8 cellular contexts compared by ENCODE assay signal in the genomic region with DNA sequence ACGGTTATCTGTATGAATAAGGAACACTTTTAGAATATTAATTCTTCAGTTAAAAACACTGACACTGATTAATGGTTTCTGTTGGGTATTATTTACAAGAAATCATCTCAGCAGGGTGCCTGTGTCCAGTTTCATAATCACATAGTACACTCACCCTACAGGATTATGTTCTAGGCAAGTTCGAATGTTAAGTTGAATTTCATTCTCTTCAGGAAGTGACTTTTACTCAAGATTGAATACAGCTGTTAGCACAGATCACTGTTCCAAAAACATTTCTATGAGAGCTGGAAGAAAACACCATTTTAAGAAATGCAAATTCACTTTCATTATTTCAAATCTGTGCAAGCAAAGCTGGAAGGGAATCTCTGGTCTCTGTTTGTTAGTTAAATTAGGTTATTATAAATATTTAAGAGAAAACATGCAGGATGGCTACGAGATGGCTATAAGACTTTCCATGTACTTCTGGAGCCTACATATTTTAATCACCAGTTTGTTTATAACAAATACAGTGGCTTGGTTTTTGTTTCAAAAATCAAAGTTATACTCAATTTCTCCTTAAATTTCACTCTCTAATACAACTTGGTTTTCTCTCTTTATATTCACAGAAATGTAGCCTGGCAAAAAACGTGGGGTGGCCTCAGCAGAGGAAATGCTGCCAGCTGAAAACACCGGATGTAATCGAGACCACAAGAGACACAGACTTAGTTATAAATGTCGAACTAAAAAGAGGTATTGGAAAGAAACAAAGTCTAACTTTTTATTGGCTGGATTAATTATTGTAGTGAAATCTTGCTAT.
A peak's percentile ranks its signal among the peaks of the same experiment; 100 is the strongest.
DNase-seq lines count a peak whose midpoint lies in the region; ATAC-seq and TF ChIP-seq lines count a peak whose summit lies in the region.

No MANE protein-coding gene starts in this region.

- no peaks in the 10 kb centered on the region for H3K27me3 Mint-ChIP-seq in T-cell
- no peaks in the 10 kb centered on the region for H3K27me3 Mint-ChIP-seq in naive thymus-derived CD8-positive, alpha-beta T cell

- peak overlapping the region; percentile 60 to 81 (median 76) for H3K4me3 Mint-ChIP-seq in T-cell
- peak overlapping the region; percentile 64 to 86 (median 84) for H3K4me3 Mint-ChIP-seq in naive thymus-derived CD8-positive, alpha-beta T cell

- peak overlapping the region; percentile 87 to 92 for H3K27ac Mint-ChIP-seq in T-cell
- peak overlapping the region; percentile 61 to 97 (median 92) for H3K27ac Mint-ChIP-seq in naive thymus-derived CD8-positive, alpha-beta T cell

- CTCF ChIA-PET in T-cell (lab: Charles Lee), result interaction anchor here (0.6 to 2.7 kb wide), 10 partner anchors 28 to 567 kb away, joined by 3 to 17 read pairs (median 4); a partner anchor contains a TSS

- peak overlapping the region in 1 of 2 donors; percentile 20 for H3K4me3 ChIP-seq in cardiac fibroblast (replicated peaks in 1 of 2; ENCODE audit: low read depth in 2 of 2, low read length in 2 of 2)

- DNase-seq in T-cell (peak; percentile 22 to 73 (median 58)), cardiac fibroblast (ENCODE audit: low read depth in 2 of 2) (peak; percentile 91 to 92), HuH-7.5 (ENCODE audit: low spot score) (no peak), NCI-H510A (lab: John Stamatoyannopoulos, UW) (no peak), NCI-H82 treated with DMSO at 0.1 percent for 48 hours (lab: John Stamatoyannopoulos, UW; ENCODE audit: unreplicated experiment) (no peak)
- DNase-seq in naive thymus-derived CD8-positive, alpha-beta T cell, result peak; percentile 28 to 77 (median 61)

- ATAC-seq in GM18873 (IDR thresholded peaks at IDR 0.05; ENCODE audit: low FRiP score, unreplicated experiment) (peak; percentile 53), HG03066 (IDR thresholded peaks at IDR 0.05; ENCODE audit: low read depth, unreplicated experiment) (peak; percentile 49), T-cell (replicated peaks in 1 of 4) (peak; percentile 89 to 92 (median 90))
- peak; percentile 92 to 95 for ATAC-seq in naive thymus-derived CD8-positive, alpha-beta T cell

- peaks cover 59 to 72% (median 69%) of the 10 kb centered on the region in 3 donors for H3K4me1 Mint-ChIP-seq in T-cell
- peaks cover 33 to 70% (median 60%) of the 10 kb centered on the region in 4 donors for H3K4me1 Mint-ChIP-seq in naive thymus-derived CD8-positive, alpha-beta T cell

- POLR2A ChIA-PET in T-cell (lab: Charles Lee), result interaction anchor here (0.6 to 1.1 kb wide), 4 partner anchors 10 to 25 kb away, joined by 3 read pairs; no protein-coding TSS in a partner anchor
- POLR2A ChIA-PET in naive thymus-derived CD8-positive, alpha-beta T cell (lab: Charles Lee), result interaction anchor here (0.6 to 4.9 kb wide), 10 partner anchors 16 to 171 kb away, joined by 3 to 59 read pairs (median 5); a partner anchor contains a TSS

- peaks cover 29% of the 10 kb centered on the region for H3K36me3 Mint-ChIP-seq in T-cell
- H3K36me3 Mint-ChIP-seq in naive thymus-derived CD8-positive, alpha-beta T cell, result peaks cover 6 to 9% (median 8%) of the 10 kb centered on the region in 3 donors

- no peak for TF ChIP-seq CTCF in cardiac fibroblast (IDR thresholded peaks at IDR 0.05; ENCODE audit: low read depth, low read length)

- peaks cover 0 to 7% (median 4%) of the 10 kb centered on the region in 3 donors for H3K9me3 Mint-ChIP-seq in T-cell
- peaks cover 0 to 11% (median 0%) of the 10 kb centered on the region in 9 donors for H3K9me3 Mint-ChIP-seq in naive thymus-derived CD8-positive, alpha-beta T cell

Comparison
In these comparisons a context has a peak if more than half of its experiments do, and no peak if none do; other contexts are left out.
1. DNase-seq: peak in T-cell (34 of 34), cardiac fibroblast (2 of 2) and naive thymus-derived CD8-positive, alpha-beta T cell (10 of 10); none in HuH-7.5 (single experiment), NCI-H510A (single experiment) and NCI-H82 treated with DMSO at 0.1 percent for 48 hours (single experiment).
2. Peak in every context shown above with its lines, with median percentiles within 50 percentile points of each other: ATAC-seq.